In the genomic region with DNA sequence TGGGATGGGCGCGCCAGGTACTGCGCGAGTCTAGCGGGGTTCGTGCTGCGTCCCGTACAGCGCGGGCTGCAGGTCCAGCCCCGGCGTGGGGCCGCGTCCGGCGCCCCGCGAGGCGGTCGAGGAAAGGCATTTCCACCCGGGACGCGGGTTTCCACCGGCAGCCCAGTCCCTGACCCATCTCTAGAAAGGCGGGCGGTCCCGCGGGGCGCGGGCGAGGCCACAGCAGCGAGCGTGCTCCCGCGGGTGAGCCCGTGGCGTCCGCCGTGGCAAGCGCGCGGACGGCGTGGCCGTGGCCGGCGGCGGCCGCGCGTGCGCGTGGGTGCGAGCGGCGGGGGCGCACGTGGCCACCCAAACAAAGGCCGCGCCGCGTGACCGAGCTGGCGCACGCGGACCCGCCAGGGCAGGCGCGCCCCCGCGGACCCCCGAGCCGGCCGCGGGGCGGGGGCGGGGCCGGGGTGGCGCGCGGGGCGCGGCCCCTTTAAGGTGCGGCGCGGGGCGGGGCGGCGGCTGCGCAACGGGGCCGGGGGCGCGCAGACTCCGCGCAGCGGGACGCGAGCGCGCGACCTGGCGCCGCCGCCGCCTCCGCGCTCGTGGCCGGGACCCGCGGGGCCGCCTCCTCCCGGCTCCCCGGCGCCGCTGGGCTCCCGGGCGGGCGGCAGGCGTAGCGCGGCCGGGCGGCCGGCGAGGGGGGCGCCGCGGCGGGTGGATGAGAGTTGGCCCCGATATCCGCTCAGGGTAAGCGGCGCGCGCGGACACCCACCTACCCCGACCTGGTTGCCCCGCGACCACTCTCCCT, we compare ENCODE assay signal across 8 cellular contexts. TPM values are rescaled to one million over a fixed set of nuclear protein-coding genes. Genes with fewer than 3 reads are reported as not detected.
A peak's percentile ranks its signal among the peaks of the same experiment; 100 is the strongest.
DNase-seq lines count a peak whose midpoint lies in the region; ATAC-seq and TF ChIP-seq lines count a peak whose summit lies in the region.

No MANE protein-coding gene starts in this region.

- peak; percentile 21 to 39 for DNase-seq in AML-193 (lab: John Stamatoyannopoulos, UW)
- peak; percentile 17 for DNase-seq in NCI-H774 (lab: John Stamatoyannopoulos, UW)
- DNase-seq in activated T-cell treated with anti-CD3 and anti-CD28 coated beads, Interleukin-2, amount 50 U/mL, for 48 hours = peak; percentile 63 to 72
- DNase-seq in fibroblast of gingiva (ENCODE audit: low read depth) = peak; percentile 53
- DNase-seq in upper lobe of left lung = peak; percentile 57 to 94
- DNase-seq in A172 (ENCODE audit: low spot score) = no peak

- ATAC-seq in GM19324 (IDR thresholded peaks at IDR 0.05; ENCODE audit: low FRiP score, unreplicated experiment) (peak; percentile 66), upper lobe of left lung (ENCODE audit: low FRiP score in 2 of 2) (peak in 1 of 2 donors; percentile 65)

- 0 to 1% methylated on average over 24 to 39 of the region's 141 CpGs for WGBS in upper lobe of left lung, 2 donors

- no peak for TF ChIP-seq EP300 in upper lobe of left lung (IDR thresholded peaks at IDR 0.05)

- H2AFZ ChIP-seq in neuron (ENCODE audit: low read depth, low read length) = no peak overlapping the region

- H3K9me3 ChIP-seq in neuron (ENCODE audit: low read length) (peaks cover 6% of the 10 kb centered on the region), upper lobe of left lung (peaks cover 0 to 6% (median 2%) of the 10 kb centered on the region in 4 donors)

- H3K36me3 ChIP-seq in neuron (ENCODE audit: insufficient read depth, low read length) = no peaks in the 10 kb centered on the region
- no peaks in the 10 kb centered on the region for H3K36me3 ChIP-seq in upper lobe of left lung

- H3K4me1 ChIP-seq in neuron (ENCODE audit: insufficient read depth, low read length) (peaks cover 19% of the 10 kb centered on the region), upper lobe of left lung (peaks cover 44 to 64% (median 57%) of the 10 kb centered on the region in 4 donors)

- peak overlapping the region in 3 of 4 donors; percentile 51 to 78 (median 75) for H3K27ac ChIP-seq in upper lobe of left lung

- no peaks in the 10 kb centered on the region for H3K27me3 ChIP-seq in neuron (ENCODE audit: insufficient read depth, low read length)
- no peaks in the 10 kb centered on the region for H3K27me3 ChIP-seq in upper lobe of left lung

- peak in 2 of 6 experiments; percentile 8 to 12 for TF ChIP-seq CTCF in upper lobe of left lung (IDR thresholded peaks at IDR 0.05)

- H3K4me3 ChIP-seq in neuron (ENCODE audit: low read length) (peak overlapping the region; percentile 62), upper lobe of left lung (peak overlapping the region; percentile 64 to 81 (median 70))

- no peak for TF ChIP-seq POLR2A in upper lobe of left lung (IDR thresholded peaks at IDR 0.05)

RNA-seq across cellular contexts. Expression of gene CELSR1, which starts 39.3 kb away (rescaled TPM):
- 100 to 1,000 TPM in 2 of 6 donors, 10 to 100 TPM in 4; 45.1 to 145 (median 80.1) TPM for total RNA-seq in upper lobe of left lung
- total RNA-seq in A172 (2014; rRNA removed; shearing (Covaris generic)) = 16.7 and 19.6 TPM in 2 replicates

RNA-seq across cellular contexts. Expression of gene GRAMD4, which starts 43.4 kb away (rescaled TPM):
- 100 to 1,000 TPM in 3 of 6 donors, 10 to 100 TPM in 3; 59.8 to 302 (median 104) TPM for total RNA-seq in upper lobe of left lung
- total RNA-seq in A172 (2014; rRNA removed; shearing (Covaris generic)) = 12.9 and 106 TPM in 2 replicates
